In the genomic region with DNA sequence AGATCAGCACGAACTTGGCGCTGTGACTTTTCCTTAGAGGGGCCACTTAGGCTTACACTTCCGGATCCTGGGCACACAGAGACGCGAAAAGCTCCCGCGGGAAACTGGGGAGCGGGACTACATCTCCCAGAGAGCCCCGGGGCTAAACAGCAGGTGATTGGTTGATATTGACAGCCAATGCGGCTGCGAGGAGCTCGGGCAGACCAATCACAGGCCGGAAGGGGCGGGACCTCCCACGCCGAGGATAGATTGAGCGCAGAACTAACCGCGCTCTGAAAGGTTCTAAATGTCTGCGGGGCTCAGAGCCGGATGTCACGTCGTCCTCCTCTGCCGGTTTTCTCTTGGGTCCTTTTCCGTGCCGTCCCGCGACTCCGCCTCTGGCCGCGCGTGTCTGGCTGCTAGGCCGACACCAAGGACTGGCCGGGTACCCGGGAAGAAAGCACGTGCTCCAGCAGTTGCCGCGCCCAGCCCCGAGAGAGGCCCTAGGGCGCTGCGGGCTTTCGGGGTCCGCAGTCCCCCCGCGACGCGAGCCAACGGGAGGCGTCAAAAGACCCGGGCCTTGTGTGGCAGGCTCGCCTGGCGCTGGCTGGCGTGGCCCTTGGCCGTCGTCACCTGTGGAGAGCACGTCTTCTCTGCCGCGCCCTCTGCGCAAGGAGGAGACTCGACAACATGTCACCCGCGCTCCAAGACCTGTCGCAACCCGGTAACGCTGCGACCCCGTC, we compare ENCODE assay signal across 8 cellular contexts. TPM values are rescaled to one million over a fixed set of nuclear protein-coding genes. Genes with fewer than 3 reads are reported as not detected.
DNase-seq lines count a peak whose midpoint lies in the region; ATAC-seq lines count a peak whose summit lies in the region.

A gene (plus strand): TSS at position 258 of the 722 bp plus-strand sequence. CDS start 412 bp downstream, at position 670.

- DNase-seq in NCI-H1092 treated with DMSO at 0.1 percent for 48 hours (lab: John Stamatoyannopoulos, UW) (peak; percentile 99), SKM-1 (lab: John Stamatoyannopoulos, UW; ENCODE audit: unreplicated experiment) (peak; percentile 100), glomerular endothelial cell (ENCODE audit: extremely low read depth, low read depth, low spot score) (peak; percentile 88), occipital lobe (lab: John Stamatoyannopoulos, UW) (peak; percentile 98)
- peak; percentile 91 to 96 for DNase-seq in activated naive CD4-positive, alpha-beta T cell treated with anti-CD3 and anti-CD28 coated beads, Interleukin-2, amount 50 U/mL, for 72 hours (ENCODE audit: low spot score in 2 of 2)

- H3K36me3 Mint-ChIP-seq in activated naive CD4-positive, alpha-beta T cell treated with anti-CD3 and anti-CD28 coated beads, Interleukin-2, amount 50 U/mL, for 72 hours = peaks cover 14 to 17% of the 10 kb centered on the region in 2 donors

- peak within 1 kb of the TSS; percentile 98 for H3K27ac Mint-ChIP-seq in activated naive CD4-positive, alpha-beta T cell treated with anti-CD3 and anti-CD28 coated beads, Interleukin-2, amount 50 U/mL, for 72 hours

- H3K4me3 ChIP-seq in GM08714 (ENCODE audit: low read length) = peak within 1 kb of the TSS; percentile 99

- peak within 1 kb of the TSS; percentile 61 for H3K27ac ChIP-seq in temporal lobe (ENCODE audit: low read depth, low read length)

- peak; percentile 98 for ATAC-seq in HG02610 (IDR thresholded peaks at IDR 0.05; ENCODE audit: unreplicated experiment)
- ATAC-seq in activated naive CD4-positive, alpha-beta T cell treated with anti-CD3 and anti-CD28 coated beads, Interleukin-2, amount 50 U/mL, for 72 hours = peak; percentile 94 to 95

- no peaks in the 10 kb centered on the region for H3K9me3 Mint-ChIP-seq in activated naive CD4-positive, alpha-beta T cell treated with anti-CD3 and anti-CD28 coated beads, Interleukin-2, amount 50 U/mL, for 72 hours

RNA-seq across cellular contexts. Expression of the gene that starts here (rescaled TPM):
- 10 to 100 TPM; 67.4 to 68.7 TPM for total RNA-seq in activated naive CD4-positive, alpha-beta T cell treated with anti-CD3 and anti-CD28 coated beads, Interleukin-2, amount 50 U/mL, for 72 hours
- 22.2 and 28.4 TPM in 2 replicates for total RNA-seq in glomerular endothelial cell
- total RNA-seq in occipital lobe = 28.4 TPM
- total RNA-seq in temporal lobe = 22.4 TPM

Comparison
In these comparisons a context has a peak if more than half of its experiments do, and no peak if none do; other contexts are left out.
1. Peak in every context shown above with its lines: DNase-seq, ATAC-seq, H3K4me3 ChIP-seq and H3K27ac ChIP-seq.